16 cellular contexts compared by ENCODE assay signal in the genomic region with DNA sequence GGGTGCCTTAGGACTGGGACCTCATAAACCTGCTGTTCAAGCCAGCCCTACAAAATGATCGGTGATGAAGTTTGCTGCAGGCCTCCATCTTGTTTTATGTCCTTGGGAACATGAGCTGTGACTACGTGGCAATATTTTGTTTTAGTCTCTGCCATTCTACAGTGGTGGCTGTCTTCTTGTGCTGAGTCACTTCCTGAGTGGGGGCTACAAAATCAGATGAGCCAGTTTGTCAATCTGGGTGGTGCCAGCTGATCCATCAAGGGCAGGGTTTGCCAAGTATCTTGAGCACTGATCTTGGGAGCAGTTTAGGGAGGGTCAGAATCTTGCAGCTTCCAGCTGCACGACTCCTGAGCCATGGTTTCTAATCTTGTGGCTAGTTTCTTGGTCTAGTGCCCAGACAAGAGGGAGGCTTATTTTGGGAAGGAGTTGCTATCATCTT.
DNase-seq lines count a peak whose midpoint lies in the region; ATAC-seq, FAIRE-seq and TF ChIP-seq lines count a peak whose summit lies in the region.
"Had no signal": no experiment of that assay in that cellular context is flagged by ENCODE, and none has a peak within 500 bp of the region (broad histone marks: within the 10 kb centered on the region; RNA-seq: fewer than 3 reads in every experiment).

No MANE protein-coding gene starts in this region.

- TF ChIP-seq CTCF in mammary epithelial cell (conservative IDR thresholded peaks at IDR 0.05 in 1 of 2, IDR thresholded peaks at IDR 0.05 in 1 of 2; ENCODE audit: extremely low read depth in 1 of 2, insufficient read depth in 1 of 2, low read depth in 1 of 2, low read length in 2 of 2) (no peak), MCF 10A (IDR thresholded peaks at IDR 0.05; ENCODE audit: unreplicated experiment) (no peak), NB4 (IDR thresholded peaks at IDR 0.05; ENCODE audit: low read depth, low read length) (no peak), bronchial epithelial cell (IDR thresholded peaks at IDR 0.05; ENCODE audit: insufficient read depth, low read length, severe bottlenecking) (no peak), right lobe of liver (IDR thresholded peaks at IDR 0.05) (no peak)

- H3K9me3 ChIP-seq in mammary epithelial cell (replicated peaks; ENCODE audit: insufficient read depth, low read length) (no peaks in the 10 kb centered on the region), right lobe of liver (no peaks in the 10 kb centered on the region)
- H3K9me3 ChIP-seq: breast epithelium had no signal

- no peak overlapping the region for H3K4me3 ChIP-seq in mammary epithelial cell (replicated peaks in 1 of 3; ENCODE audit: insufficient read depth in 1 of 3, low read depth in 2 of 3, low read length in 3 of 3)
- no peak overlapping the region for H3K4me3 ChIP-seq in NB4 (ENCODE audit: low read depth, low read length)
- H3K4me3 ChIP-seq in bronchial epithelial cell (ENCODE audit: low read depth, low read length): no peak overlapping the region
- H3K4me3 ChIP-seq in right lobe of liver: no peak overlapping the region
- H3K4me3 ChIP-seq: breast epithelium, lung had no signal

- H2AFZ ChIP-seq in mammary epithelial cell (ENCODE audit: low read depth, low read length): peak overlapping the region; percentile 61

- no peak overlapping the region for H3K4me2 ChIP-seq in mammary epithelial cell (ENCODE audit: insufficient read depth, low read depth, low read length)

- DNase-seq in mammary epithelial cell (peak; percentile 6), MCF 10A (ENCODE audit: unreplicated experiment) (no peak), NB4 (ENCODE audit: low read depth) (peak; percentile 16), bronchial epithelial cell (ENCODE audit: low read depth) (peak; percentile 8), right lobe of liver (no peak)
- DNase-seq: activated CD4-positive, CD25-positive, alpha-beta regulatory T cell; activated naive CD4-positive, alpha-beta T cell treated with Interleukin-2 at 50 U/mL for 16 hours; foreskin keratinocyte; NCI-H1417; stimulated activated CD4-positive, alpha-beta T cell treated with anti-CD3 and anti-CD28 coated beads, Interleukin-1b, Interleukin-23, amount 100 ng/mL, for 48 hours had no signal

- peaks cover 5% of the 10 kb centered on the region for H3K4me1 Mint-ChIP-seq in MCF 10A (ENCODE audit: insufficient read depth, unreplicated experiment)

- H3K27me3 ChIP-seq in mammary epithelial cell (ENCODE audit: insufficient read depth, low read length): no peaks in the 10 kb centered on the region
- H3K27me3 ChIP-seq in bronchial epithelial cell (ENCODE audit: control insufficient read depth, insufficient read depth, low read length): no peaks in the 10 kb centered on the region
- no peaks in the 10 kb centered on the region for H3K27me3 ChIP-seq in right lobe of liver
- H3K27me3 ChIP-seq: foreskin keratinocyte had no signal

- H3K27ac ChIP-seq in mammary epithelial cell (ENCODE audit: insufficient read depth, low read depth, low read length): no peak overlapping the region
- H3K27ac ChIP-seq in right lobe of liver: no peak overlapping the region
- H3K27ac ChIP-seq: breast epithelium, foreskin keratinocyte had no signal

- H3K27me3 Mint-ChIP-seq in MCF 10A (ENCODE audit: insufficient read depth, unreplicated experiment): peaks cover 10% of the 10 kb centered on the region

- no peak for FAIRE-seq in bronchial epithelial cell (lab: Jason Lieb, UNC)
- FAIRE-seq: GM18507 had no signal

- H4K20me1 ChIP-seq in mammary epithelial cell (ENCODE audit: insufficient read depth, low read length): no peaks in the 10 kb centered on the region

- CTCF ChIA-PET in mammary epithelial cell (lab: Charles Lee; ENCODE audit: low non-redundant PET) (no interaction called here), MCF 10A (lab: Yijun Ruan, JAX) (interaction anchor here (0.6 to 1.8 kb wide), 10 partner anchors 10 to 1383 kb away, joined by 3 to 9 read pairs (median 4); no protein-coding TSS in a partner anchor)

- no peaks in the 10 kb centered on the region for H3K79me2 ChIP-seq in mammary epithelial cell (ENCODE audit: insufficient read depth, low read length)

- POLR2A ChIA-PET in MCF 10A (lab: Yijun Ruan, JAX): no interaction called here

- no peaks in the 10 kb centered on the region for H3K9me3 Mint-ChIP-seq in MCF 10A (ENCODE audit: unreplicated experiment)

- no peaks in the 10 kb centered on the region for H3K36me3 Mint-ChIP-seq in MCF 10A (ENCODE audit: insufficient read depth, unreplicated experiment)

- no peak overlapping the region for H3K4me3 Mint-ChIP-seq in MCF 10A (ENCODE audit: unreplicated experiment)

- TF ChIP-seq POLR2A in NB4 (IDR thresholded peaks at IDR 0.05; ENCODE audit: extremely low read depth, insufficient read length) (no peak), right lobe of liver (IDR thresholded peaks at IDR 0.05) (no peak)

- H3K4me1 ChIP-seq in mammary epithelial cell (ENCODE audit: insufficient read depth, low read length): peaks cover 10% of the 10 kb centered on the region
- H3K4me1 ChIP-seq in right lobe of liver: no peaks in the 10 kb centered on the region
- H3K4me1 ChIP-seq: breast epithelium, foreskin keratinocyte had no signal

- dilution Hi-C loops in mammary epithelial cell (cut with HindIII; ENCODE audit: low sequenced_read_pairs): no loop called here

- H3K36me3 ChIP-seq in mammary epithelial cell (ENCODE audit: insufficient read depth, low read length) (no peaks in the 10 kb centered on the region), bronchial epithelial cell (ENCODE audit: control insufficient read depth, insufficient read depth, low read length) (no peaks in the 10 kb centered on the region), right lobe of liver (no peaks in the 10 kb centered on the region)
- H3K36me3 ChIP-seq: breast epithelium had no signal

- in situ Hi-C loops in mammary epithelial cell (cut with MboI; ENCODE audit: low sequenced_read_pairs in 2 of 2): no loop called here

- WGBS in mammary epithelial cell (ENCODE audit: low coverage, missing lambda C conversion rate): 67% methylated on average over 3 of the region's 3 CpGs
- whole genome bisulfite sequencing in right lobe of liver (ENCODE audit: insufficient coverage, low coverage, low lambda C conversion rate, missing lambda C conversion rate): 0% methylated on average over 1 of the region's 3 CpGs

- no peak overlapping the region for H3K9ac ChIP-seq in mammary epithelial cell (ENCODE audit: insufficient read depth, low read length)

- no peak overlapping the region for H3K27ac Mint-ChIP-seq in MCF 10A (ENCODE audit: low read depth, unreplicated experiment)

- no peak for ATAC-seq in GM21390 (IDR thresholded peaks at IDR 0.05; ENCODE audit: unreplicated experiment)
- ATAC-seq in GM18861 (IDR thresholded peaks at IDR 0.05; ENCODE audit: unreplicated experiment): no peak
- ATAC-seq in HG02642 (IDR thresholded peaks at IDR 0.05; ENCODE audit: poor library complexity, unreplicated experiment): no peak
- ATAC-seq in right lobe of liver: no peak
- ATAC-seq: foreskin keratinocyte had no signal

- no TSS peak for BruUV-seq in mammary epithelial cell (replicated peaks; lab: Mats Ljungman, UMichigan)
- no TSS peak for BruUV-seq in MCF 10A (replicated peaks; lab: Mats Ljungman, UMichigan)

- intact Hi-C loops in mammary epithelial cell (cut with micrococcal nuclease): loop anchor here (10.0 kb wide), 1 partner anchor 763 kb away; no protein-coding TSS in a partner anchor
- intact Hi-C loops in MCF 10A (cut with micrococcal nuclease): loop anchor here (5.0 kb wide), 1 partner anchor 611 kb away; no protein-coding TSS in a partner anchor
- intact Hi-C loops in right lobe of liver (cut with DNase I): loop anchor here in 1 of 2 donors (10.0 kb wide), 1 partner anchor 223 kb away; no protein-coding TSS in a partner anchor

Comparison
In these comparisons a context has a peak if more than half of its experiments do, and no peak if none do; other contexts are left out.
1. DNase-seq: peak in mammary epithelial cell (single experiment), NB4 (single experiment) and bronchial epithelial cell (single experiment); none in MCF 10A (single experiment) and right lobe of liver (0 of 3).